In the genomic region with DNA sequence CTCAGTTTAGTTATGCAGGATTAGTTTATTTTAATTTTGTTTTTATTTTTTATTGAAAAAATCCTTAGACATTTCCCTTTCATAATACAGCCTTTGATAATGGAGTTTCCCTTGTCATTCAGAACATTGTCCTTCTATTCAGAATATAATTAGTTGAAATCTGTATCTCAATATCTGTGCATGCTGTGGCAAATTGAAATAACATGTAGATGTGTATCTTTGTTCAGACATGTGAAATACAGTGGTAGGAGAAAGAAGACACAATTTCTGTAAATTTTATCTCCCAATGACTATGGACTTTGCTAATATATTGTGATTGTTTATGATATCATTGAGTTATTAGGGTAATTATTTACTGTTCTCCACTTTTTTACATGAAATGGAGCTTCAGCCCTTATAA, we compare ENCODE assay signal across 26 cellular contexts.
"Had no signal": no experiment of that assay in that cellular context is flagged by ENCODE, and none has a peak within 500 bp of the region (broad histone marks: within the 10 kb centered on the region; RNA-seq: fewer than 3 reads in every experiment).

No MANE protein-coding gene starts in this region.

- H3K4me3 ChIP-seq: ascending aorta, cardiac muscle cell had no signal

- ATAC-seq: activated CD8-positive, alpha-beta T cell treated with anti-CD3 and anti-CD28 coated beads for 36 hours; activated naive CD8-positive, alpha-beta T cell treated with anti-CD3 and anti-CD28 coated beads, Interleukin-2, amount 50 U/mL, for 24 hours; activated T-cell treated with anti-CD3 and anti-CD28 coated beads, Interleukin-2, amount 50 U/mL, for 4 hours; T-helper 17 cell had no signal

- H3K27me3 ChIP-seq: ascending aorta, cardiac muscle cell had no signal

- H3K9me3 ChIP-seq: ascending aorta had no signal

- H3K36me3 ChIP-seq: ascending aorta, cardiac muscle cell had no signal

- H3K27ac ChIP-seq: ascending aorta, cardiac muscle cell, VCaP had no signal

- DNase-seq: activated B cell treated with CpG ODN at 0.5 μM for 24 hours; activated CD4-positive, alpha-beta memory T cell treated with anti-CD3 and anti-CD28 coated beads for 36 hours; activated CD4-positive, alpha-beta T cell treated with anti-CD3 and anti-CD28 coated beads for 4 hours; activated CD4-positive, alpha-beta T cell treated with anti-CD3 and anti-CD28 coated beads, Interleukin-2, amount 10 ng/mL, durations not matched to agents 24 days and 14 days; activated CD4-positive, alpha-beta T cell treated with anti-CD3 and anti-CD28 coated beads, Interleukin-2, amount 50 U/mL, for 1 hour; activated CD4-positive, alpha-beta T cell treated with anti-CD3 and anti-CD28 coated beads, Interleukin-2, amount 50 U/mL, for 4 hours; activated CD4-positive, CD25-positive, alpha-beta regulatory T cell treated with anti-CD3 and anti-CD28 coated beads, Interleukin-2, amount 50 U/mL, for 72 hours; activated CD8-positive, alpha-beta memory T cell treated with anti-CD3 and anti-CD28 coated beads, Interleukin-2, amount 50 U/mL, for 4 hours; activated CD8-positive, alpha-beta T cell treated with anti-CD3 and anti-CD28 coated beads for 36 hours; activated effector memory CD4-positive, alpha-beta T cell treated with Interleukin-2 at 50 U/mL for 16 hours; activated gamma-delta T cell; activated naive CD4-positive, alpha-beta T cell treated with anti-CD3 and anti-CD28 coated beads, Interleukin-2, amount 10 ng/mL, durations not matched to agents 7 days and 5 days; activated naive CD4-positive, alpha-beta T cell treated with Interleukin-2 at 50 U/mL for 16 hours; activated naive CD8-positive, alpha-beta T cell treated with anti-CD3 and anti-CD28 coated beads, Interleukin-2, amount 10 ng/mL, durations not matched to agents 7 days and 5 days; activated naive CD8-positive, alpha-beta T cell treated with anti-CD3 and anti-CD28 coated beads, Interleukin-2, amount 50 U/mL, for 24 hours; activated T-cell treated with anti-CD3 and anti-CD28 coated beads for 4 hours; activated T-cell treated with anti-CD3 and anti-CD28 coated beads, Interleukin-2, amount 50 U/mL, for 1 hour; activated T-cell treated with anti-CD3 and anti-CD28 coated beads, Interleukin-2, amount 50 U/mL, for 4 hours; amygdala; anterior cingulate cortex; caudate nucleus; cerebellar nuclear complex; T-helper 17 cell had no signal

- H3K4me1 ChIP-seq: ascending aorta had no signal
